Comparison of ENCODE assay signal across 18 cellular contexts in the genomic region with DNA sequence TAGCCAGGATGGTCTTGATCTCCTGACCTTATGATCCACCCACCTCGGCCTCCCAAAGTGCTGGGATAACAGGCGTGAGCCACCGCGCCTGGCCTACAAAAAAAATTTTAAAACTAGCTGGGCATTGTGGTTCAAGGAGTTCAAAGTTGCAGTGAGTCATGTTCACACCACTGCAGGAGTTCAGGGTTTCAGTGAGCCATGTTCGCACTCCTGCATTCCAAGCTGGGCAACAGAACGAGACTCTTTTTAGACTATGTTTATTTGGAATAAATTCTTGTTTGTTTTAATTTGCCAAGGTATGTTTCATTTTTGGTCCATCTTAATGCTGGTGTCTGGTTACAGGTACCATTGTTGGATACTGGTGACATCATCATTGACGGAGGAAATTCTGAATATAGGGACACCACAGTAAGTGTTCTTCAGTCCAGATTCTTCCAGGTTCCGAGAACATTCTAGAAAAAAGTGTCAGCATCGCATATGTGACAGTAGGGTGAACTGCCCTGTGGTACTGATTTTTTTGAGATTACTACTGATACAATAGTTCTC. TPM values are rescaled to one million over a fixed set of nuclear protein-coding genes. Genes with fewer than 3 reads are reported as not detected.
DNase-seq lines count a peak whose midpoint lies in the region; ATAC-seq and TF ChIP-seq lines count a peak whose summit lies in the region.
"Had no signal": no experiment of that assay in that cellular context is flagged by ENCODE, and none has a peak within 500 bp of the region (broad histone marks: within the 10 kb centered on the region; RNA-seq: fewer than 3 reads in every experiment).

No MANE protein-coding gene starts in this region.

- no peak overlapping the region for H3K4me3 ChIP-seq in BLaER1 treated with 17β-estradiol and CSF1 and Interleukin-3, amounts not matched to agents 10 nM and 100 nM
- H3K4me3 ChIP-seq in IMR-90 (ENCODE audit: insufficient read depth, low read depth, low read length) (no peak overlapping the region), mesenchymal stem cell (ENCODE audit: insufficient read depth in 1 of 2, low read depth in 1 of 2, low read length in 2 of 2) (no peak overlapping the region), neuronal stem cell (ENCODE audit: low read length in 2 of 2) (no peak overlapping the region)
- H3K4me3 ChIP-seq: SK-N-MC, vagina had no signal

- H4K5ac ChIP-seq in IMR-90 (ENCODE audit: low read depth, low read length), result no peak overlapping the region

- no peaks in the 10 kb centered on the region for H3K9me3 Mint-ChIP-seq in CD4-positive, alpha-beta T cell
- no peaks in the 10 kb centered on the region for H3K9me3 Mint-ChIP-seq in endothelial cell (ENCODE audit: unreplicated experiment)
- H3K9me3 Mint-ChIP-seq: activated naive CD8-positive, alpha-beta T cell treated with anti-CD3 and anti-CD28 coated beads, Interleukin-2, amount 10 ng/mL, durations not matched to agents 7 days and 5 days; immature natural killer cell; nephron progenitor cell had no signal

- H3K14ac ChIP-seq in IMR-90 (replicated peaks; ENCODE audit: low read depth, low read length), result peak overlapping the region; percentile 9; the same call in 1 of the 2 replicates
- no peak overlapping the region for H3K14ac ChIP-seq in mesenchymal stem cell (ENCODE audit: low read length in 2 of 2)
- no peak overlapping the region for H3K14ac ChIP-seq in neuronal stem cell (ENCODE audit: low read length)

- no peak overlapping the region for H3K23ac ChIP-seq in IMR-90 (ENCODE audit: low read depth, low read length)
- H3K23ac ChIP-seq in mesenchymal stem cell (ENCODE audit: low read length in 2 of 2), result no peak overlapping the region
- H3K23ac ChIP-seq in neuronal stem cell (ENCODE audit: low read depth, low read length, poor library complexity), result no peak overlapping the region

- H3K18ac ChIP-seq in IMR-90 (ENCODE audit: low read depth, low read length) (no peak overlapping the region; the same call in 1 of the 2 replicates), mesenchymal stem cell (ENCODE audit: low read depth in 1 of 2, low read length in 2 of 2) (no peak overlapping the region), neuronal stem cell (ENCODE audit: low read length) (no peak overlapping the region)

- H3K27ac Mint-ChIP-seq in CD4-positive, alpha-beta T cell, result no peak overlapping the region
- no peak overlapping the region for H3K27ac Mint-ChIP-seq in endothelial cell (ENCODE audit: unreplicated experiment)
- H3K27ac Mint-ChIP-seq: activated naive CD8-positive, alpha-beta T cell treated with anti-CD3 and anti-CD28 coated beads, Interleukin-2, amount 10 ng/mL, durations not matched to agents 7 days and 5 days; immature natural killer cell had no signal

- H3K4ac ChIP-seq in IMR-90 (ENCODE audit: low read depth, low read length), result no peak overlapping the region; the same call in 1 of the 2 replicates
- H3K4ac ChIP-seq in mesenchymal stem cell (ENCODE audit: low read depth in 1 of 2, low read length in 2 of 2), result no peak overlapping the region
- no peak overlapping the region for H3K4ac ChIP-seq in neuronal stem cell (ENCODE audit: low read length)

- in situ Hi-C loops in IMR-90 (cut with MboI; ENCODE audit: low sequenced_read_pairs), result no loop called here

- 31% methylated on average over 3 of the region's 9 CpGs; no CpG with 5 or more reads in 1 of the 2 experiments for WGBS in IMR-90 (ENCODE audit: extremely low coverage in 2 of 2, insufficient read length in 1 of 2), 2 experiments
- 63% methylated on average over 8 of the region's 9 CpGs for WGBS in mesenchymal stem cell
- no CpG with 5 or more reads among the region's 9 CpGs for WGBS in neuronal stem cell (ENCODE audit: extremely low coverage in 2 of 2, insufficient read length in 2 of 2, insufficient replicate concordance in 1 of 2), 2 donors

- H2AK9ac ChIP-seq in IMR-90 (replicated peaks; ENCODE audit: low read depth, low read length, poor library complexity), result no peak overlapping the region

- TF ChIP-seq CTCF in IMR-90 (conservative IDR thresholded peaks at IDR 0.05; ENCODE audit: low read depth, low read length) (no peak), endothelial cell (IDR thresholded peaks at IDR 0.05; ENCODE audit: unreplicated experiment) (no peak)
- TF ChIP-seq CTCF in CD4-positive, alpha-beta T cell (IDR thresholded peaks at IDR 0.05), result no peak

- no TSS peak for BruUV-seq in IMR-90 (replicated peaks; lab: Mats Ljungman, UMichigan)

- H3K27me3 Mint-ChIP-seq in CD4-positive, alpha-beta T cell, result no peaks in the 10 kb centered on the region
- H3K27me3 Mint-ChIP-seq in endothelial cell (ENCODE audit: unreplicated experiment), result peaks cover 4% of the 10 kb centered on the region
- H3K27me3 Mint-ChIP-seq: activated naive CD8-positive, alpha-beta T cell treated with anti-CD3 and anti-CD28 coated beads, Interleukin-2, amount 10 ng/mL, durations not matched to agents 7 days and 5 days had no signal

- H3K4me3 Mint-ChIP-seq in CD4-positive, alpha-beta T cell, result no peak overlapping the region
- H3K4me3 Mint-ChIP-seq in endothelial cell (ENCODE audit: unreplicated experiment), result no peak overlapping the region
- H3K4me3 Mint-ChIP-seq: activated naive CD8-positive, alpha-beta T cell treated with anti-CD3 and anti-CD28 coated beads, Interleukin-2, amount 10 ng/mL, durations not matched to agents 7 days and 5 days; immature natural killer cell; nephron progenitor cell had no signal

- peak overlapping the region; percentile 32; the same call in 1 of the 2 replicates for H2BK20ac ChIP-seq in IMR-90 (ENCODE audit: low read depth, low read length)

- peaks cover 16 to 31% of the 10 kb centered on the region in 2 experiments for H3K79me1 ChIP-seq in IMR-90 (ENCODE audit: low read depth in 1 of 2, low read length in 2 of 2)
- H3K79me1 ChIP-seq in mesenchymal stem cell (replicated peaks; ENCODE audit: low read length, poor library complexity, severe bottlenecking), result peaks cover 20% of the 10 kb centered on the region
- peaks cover 5% of the 10 kb centered on the region for H3K79me1 ChIP-seq in neuronal stem cell (ENCODE audit: low read depth, low read length)

- peaks cover 68 to 81% (median 78%) of the 10 kb centered on the region in 11 experiments for H3K36me3 ChIP-seq in BLaER1 treated with 17β-estradiol and CSF1 and Interleukin-3, amounts not matched to agents 10 nM and 100 nM
- H3K36me3 ChIP-seq in IMR-90 (ENCODE audit: control insufficient read depth, insufficient read depth, low read length) (peaks cover 38% of the 10 kb centered on the region), mesenchymal stem cell (ENCODE audit: control insufficient read depth in 1 of 2, insufficient read depth in 2 of 2, low read depth in 1 of 2, low read length in 2 of 2) (peaks cover 41 to 65% of the 10 kb centered on the region in 2 experiments), neuronal stem cell (replicated peaks in 1 of 2; ENCODE audit: control insufficient read depth in 2 of 2, insufficient read depth in 2 of 2, low read length in 2 of 2) (peaks cover 41 to 77% of the 10 kb centered on the region in 2 donors)

- TF ChIP-seq POLR2A in IMR-90 (IDR thresholded peaks at IDR 0.05; ENCODE audit: low read depth, low read length), result no peak

- no peak for TF ChIP-seq RAD21 in IMR-90 (IDR thresholded peaks at IDR 0.05; ENCODE audit: low read length)

- H2BK15ac ChIP-seq in IMR-90 (ENCODE audit: low read depth, low read length) (no peak overlapping the region), mesenchymal stem cell (ENCODE audit: low read depth, poor library complexity, severe bottlenecking) (no peak overlapping the region), neuronal stem cell (ENCODE audit: low read length) (no peak overlapping the region)

- peak overlapping the region in 5 of 11 experiments; percentile 7 to 92 (median 69); a peak in 7 of 22 replicates for H3K4me2 ChIP-seq in BLaER1 treated with 17β-estradiol and CSF1 and Interleukin-3, amounts not matched to agents 10 nM and 100 nM
- H3K4me2 ChIP-seq in IMR-90 (ENCODE audit: low read depth, low read length) (no peak overlapping the region), mesenchymal stem cell (ENCODE audit: low read length, poor library complexity, severe bottlenecking) (no peak overlapping the region), neuronal stem cell (ENCODE audit: insufficient read depth, low read length, poor library complexity, severe bottlenecking) (no peak overlapping the region)

- H2BK120ac ChIP-seq in IMR-90 (ENCODE audit: low read depth, low read length), result no peak overlapping the region
- no peak overlapping the region for H2BK120ac ChIP-seq in mesenchymal stem cell (ENCODE audit: low read depth, low read length)
- no peak overlapping the region for H2BK120ac ChIP-seq in neuronal stem cell (ENCODE audit: low read depth, low read length)

- H3K4me1 ChIP-seq in BLaER1 treated with 17β-estradiol and CSF1 and Interleukin-3, amounts not matched to agents 10 nM and 100 nM, result peaks cover 22 to 52% (median 30%) of the 10 kb centered on the region in 10 experiments
- H3K4me1 ChIP-seq in IMR-90 (ENCODE audit: control insufficient read depth, insufficient read depth, low read length), result peaks cover 6% of the 10 kb centered on the region
- peaks cover 7% of the 10 kb centered on the region for H3K4me1 ChIP-seq in mesenchymal stem cell (ENCODE audit: control insufficient read depth, insufficient read depth, low read depth, low read length)
- H3K4me1 ChIP-seq in neuronal stem cell (ENCODE audit: control insufficient read depth in 2 of 2, insufficient read depth in 1 of 2, low read depth in 1 of 2, low read length in 2 of 2), result peaks cover 2 to 6% of the 10 kb centered on the region in 2 donors

- no peak overlapping the region for H4K91ac ChIP-seq in IMR-90 (ENCODE audit: insufficient read depth, low read depth, low read length)
- H4K91ac ChIP-seq in mesenchymal stem cell (ENCODE audit: low read length), result no peak overlapping the region
- no peak overlapping the region for H4K91ac ChIP-seq in neuronal stem cell (ENCODE audit: low read depth, low read length, poor library complexity)

- no peaks in the 10 kb centered on the region for H3K27me3 ChIP-seq in BLaER1 treated with 17β-estradiol and CSF1 and Interleukin-3, amounts not matched to agents 10 nM and 100 nM
- no peaks in the 10 kb centered on the region for H3K27me3 ChIP-seq in IMR-90 (ENCODE audit: control insufficient read depth, insufficient read depth, low read length)
- no peaks in the 10 kb centered on the region for H3K27me3 ChIP-seq in mesenchymal stem cell (ENCODE audit: control insufficient read depth in 1 of 2, insufficient read depth in 1 of 2, low read length in 2 of 2)
- H3K27me3 ChIP-seq in neuronal stem cell (ENCODE audit: control insufficient read depth in 3 of 3, insufficient read depth in 3 of 3, low read depth in 1 of 3, low read length in 3 of 3), result no peaks in the 10 kb centered on the region
- H3K27me3 ChIP-seq in CD4-positive, alpha-beta T cell (ENCODE audit: control insufficient read depth, insufficient read depth, low read length), result no peaks in the 10 kb centered on the region
- H3K27me3 ChIP-seq: vagina had no signal

- CTCF ChIA-PET in IMR-90 (lab: Yijun Ruan, JAX), result no interaction called here
- CTCF ChIA-PET in CD4-positive, alpha-beta T cell (lab: Charles Lee), result no interaction called here

- H3K36me3 Mint-ChIP-seq in CD4-positive, alpha-beta T cell (ENCODE audit: low read depth), result peaks cover 58% of the 10 kb centered on the region
- peaks cover 42% of the 10 kb centered on the region for H3K36me3 Mint-ChIP-seq in endothelial cell (ENCODE audit: low read depth, unreplicated experiment)

- H2AK5ac ChIP-seq in IMR-90 (ENCODE audit: low read depth, low read length) (no peak overlapping the region), mesenchymal stem cell (ENCODE audit: low read length, severe bottlenecking) (no peak overlapping the region), neuronal stem cell (ENCODE audit: low read depth, low read length) (no peak overlapping the region)

- H4K20me1 ChIP-seq in BLaER1 treated with 17β-estradiol and CSF1 and Interleukin-3, amounts not matched to agents 10 nM and 100 nM, result peaks cover 0 to 88% (median 68%) of the 10 kb centered on the region in 11 experiments; a peak in 18 of 22 replicates
- H4K20me1 ChIP-seq in IMR-90 (ENCODE audit: insufficient read depth, low read length), result peaks cover 29% of the 10 kb centered on the region

- POLR2A ChIA-PET in IMR-90 (lab: Charles Lee; ENCODE audit: unreplicated experiment), result no interaction called here
- POLR2A ChIA-PET in CD4-positive, alpha-beta T cell (lab: Charles Lee), result interaction anchor here (0.7 kb wide), 1 partner anchor 72 kb away, joined by 3 read pairs; the partner anchor contains the start of gene PEX14

- H2AFZ ChIP-seq in IMR-90 (replicated peaks; ENCODE audit: low read length, poor library complexity), result no peak overlapping the region
- no peak overlapping the region for H2AFZ ChIP-seq in mesenchymal stem cell (ENCODE audit: low read depth, low read length)
- no peak overlapping the region for H2AFZ ChIP-seq in neuronal stem cell (ENCODE audit: low read length)

- dilution Hi-C loops in IMR-90 (cut with HindIII; ENCODE audit: low sequenced_read_pairs, unreplicated experiment), result no loop called here

- no peaks in the 10 kb centered on the region for H3K9me3 ChIP-seq in BLaER1 treated with 17β-estradiol and CSF1 and Interleukin-3, amounts not matched to agents 10 nM and 100 nM (replicated peaks in 1 of 11)
- H3K9me3 ChIP-seq in IMR-90 (ENCODE audit: control insufficient read depth, insufficient read depth, low read length), result no peaks in the 10 kb centered on the region
- no peaks in the 10 kb centered on the region for H3K9me3 ChIP-seq in mesenchymal stem cell (ENCODE audit: control insufficient read depth, low read length)
- no peaks in the 10 kb centered on the region for H3K9me3 ChIP-seq in neuronal stem cell (replicated peaks in 1 of 2; ENCODE audit: control insufficient read depth in 2 of 2, insufficient read depth in 1 of 2, low read depth in 1 of 2, low read length in 2 of 2)
- no peaks in the 10 kb centered on the region for H3K9me3 ChIP-seq in CD4-positive, alpha-beta T cell (ENCODE audit: control insufficient read depth, low read length)
- H3K9me3 ChIP-seq: vagina had no signal

- H4K8ac ChIP-seq in IMR-90 (ENCODE audit: low read depth in 2 of 2, low read length in 2 of 2) (0 out of 4 replicates have a peak overlapping the region, but pooled peaks of 1 of the 2 experiments have one; percentile 42), mesenchymal stem cell (ENCODE audit: low read length) (no peak overlapping the region), neuronal stem cell (ENCODE audit: low read depth, low read length) (no peak overlapping the region)

- no peak for ATAC-seq in IMR-90 (ENCODE audit: low read depth)
- ATAC-seq in CD4-positive, alpha-beta T cell (ENCODE audit: poor library complexity), result no peak

- H3K9me1 ChIP-seq in IMR-90 (ENCODE audit: insufficient read depth, low read length), result peaks cover 13% of the 10 kb centered on the region; the same call in 1 of the 2 replicates

- intact Hi-C loops in IMR-90 (cut with micrococcal nuclease), result no loop called here
- intact Hi-C loops in CD4-positive, alpha-beta T cell (cut with DNase I, micrococcal nuclease), result no loop called here

- peaks cover 20% of the 10 kb centered on the region for H3K4me1 Mint-ChIP-seq in CD4-positive, alpha-beta T cell (ENCODE audit: low read depth)
- peaks cover 15% of the 10 kb centered on the region for H3K4me1 Mint-ChIP-seq in endothelial cell (ENCODE audit: unreplicated experiment)

- H2BK12ac ChIP-seq in mesenchymal stem cell (ENCODE audit: low read length in 2 of 2) (no peak overlapping the region), neuronal stem cell (ENCODE audit: low read length) (no peak overlapping the region)

- H3K27ac ChIP-seq in BLaER1 treated with 17β-estradiol and CSF1 and Interleukin-3, amounts not matched to agents 10 nM and 100 nM, result peak overlapping the region in 6 of 11 experiments; percentile 1 to 99 (median 56); a peak in 5 of 22 replicates
- H3K27ac ChIP-seq in IMR-90 (ENCODE audit: insufficient read depth, low read length), result no peak overlapping the region
- H3K27ac ChIP-seq in mesenchymal stem cell (ENCODE audit: low read length, poor library complexity, severe bottlenecking), result peak overlapping the region; percentile 12
- H3K27ac ChIP-seq in neuronal stem cell (replicated peaks; ENCODE audit: low read length), result no peak overlapping the region
- no peak overlapping the region for H3K27ac ChIP-seq in CD4-positive, alpha-beta T cell (ENCODE audit: low read depth, low read length)
- H3K27ac ChIP-seq: SK-N-MC, vagina had no signal

- H3K9ac ChIP-seq in BLaER1 treated with 17β-estradiol and CSF1 and Interleukin-3, amounts not matched to agents 10 nM and 100 nM, result peak overlapping the region in 1 of 11 experiments; percentile 34; a peak in 2 of 22 replicates
- no peak overlapping the region for H3K9ac ChIP-seq in IMR-90 (ENCODE audit: low read depth, low read length)
- no peak overlapping the region for H3K9ac ChIP-seq in mesenchymal stem cell (ENCODE audit: low read length)
- H3K9ac ChIP-seq in neuronal stem cell (ENCODE audit: low read depth, low read length, poor library complexity), result no peak overlapping the region

- H3K56ac ChIP-seq in IMR-90 (ENCODE audit: extremely low read depth, insufficient read depth, low read length), result no peak overlapping the region

- peak overlapping the region; percentile 35 for H2BK5ac ChIP-seq in IMR-90 (ENCODE audit: low read depth, low read length, poor library complexity, severe bottlenecking)
- no peak overlapping the region for H2BK5ac ChIP-seq in mesenchymal stem cell (ENCODE audit: low read depth, low read length, poor library complexity, severe bottlenecking)
- no peak overlapping the region for H2BK5ac ChIP-seq in neuronal stem cell (ENCODE audit: low read length)

- peak; percentile 81 for DNase-seq in IMR-90
- peak; percentile 46 for DNase-seq in brain pericyte (ENCODE audit: low read depth, low spot score)
- DNase-seq in mesenchymal stem cell, result peak; percentile 59
- DNase-seq in neuronal stem cell (ENCODE audit: low spot score), result no peak
- DNase-seq in CD4-positive, alpha-beta T cell, result no peak
- no peak for DNase-seq in DMS 273 (lab: John Stamatoyannopoulos, UW; ENCODE audit: unreplicated experiment)
- DNase-seq in endothelial cell (ENCODE audit: low spot score), result no peak
- DNase-seq: activated naive CD8-positive, alpha-beta T cell treated with anti-CD3 and anti-CD28 coated beads, Interleukin-2, amount 10 ng/mL, durations not matched to agents 7 days and 5 days; H7; immature natural killer cell; NCI-H2029 treated with DMSO at 0.1 percent for 48 hours; NCI-H510A treated with DMSO at 0.1 percent for 48 hours; nephron progenitor cell; stimulated activated CD4-positive, alpha-beta T cell treated with anti-CD3 and anti-CD28 coated beads, Interleukin-2, amount 100 ng/mL, for 24 hours had no signal

RNA-seq across cellular contexts. Expression of gene PGD, which starts 3.9 kb away (rescaled TPM):
- total RNA-seq in IMR-90 (2012; rRNA removed) (187 and 216 TPM in 2 replicates), endothelial cell (ENCODE audit: unreplicated experiment) (196 TPM)
- polyA plus RNA-seq in IMR-90 (2012; rRNA removed), result 103 and 118 TPM in 2 replicates
- polyA plus RNA-seq in IMR-90 (2012; cell fraction: cytosol; rRNA removed), result 89.5 and 99.0 TPM in 2 replicates
- 78.3 and 98.0 TPM in 2 replicates for polyA plus RNA-seq in IMR-90 (2012; cell fraction: nucleus; rRNA removed; ENCODE audit: low replicate concordance)
- polyA plus RNA-seq in mesenchymal stem cell (2013, experiment 1 of 2), result 164 TPM
- 159 TPM for polyA plus RNA-seq in mesenchymal stem cell (2013, experiment 2 of 2)
- 253 TPM for polyA plus RNA-seq in neuronal stem cell (2013, experiment 1 of 2)
- polyA plus RNA-seq in neuronal stem cell (2013, experiment 2 of 2), result 255 TPM
- 10 to 100 TPM; 16.7 to 17.4 TPM for total RNA-seq in CD4-positive, alpha-beta T cell

RNA-seq across cellular contexts. Expression of gene CENPS, which starts 27.4 kb away (rescaled TPM):
- total RNA-seq in IMR-90 (2012; rRNA removed) (9.9 and 11.4 TPM in 2 replicates), endothelial cell (ENCODE audit: unreplicated experiment) (9.8 TPM)
- 10.6 and 12.3 TPM in 2 replicates for polyA plus RNA-seq in IMR-90 (2012; rRNA removed)
- 5.4 and 6.6 TPM in 2 replicates for polyA plus RNA-seq in IMR-90 (2012; cell fraction: cytosol; rRNA removed)
- 3.8 and 5.6 TPM in 2 replicates for polyA plus RNA-seq in IMR-90 (2012; cell fraction: nucleus; rRNA removed; ENCODE audit: low replicate concordance)
- polyA plus RNA-seq in mesenchymal stem cell (2013, experiment 1 of 2), result 12.6 TPM
- polyA plus RNA-seq in mesenchymal stem cell (2013, experiment 2 of 2), result 12.3 TPM
- polyA plus RNA-seq in neuronal stem cell (2013, experiment 1 of 2), result 25.9 TPM
- 26.8 TPM for polyA plus RNA-seq in neuronal stem cell (2013, experiment 2 of 2)
- total RNA-seq in CD4-positive, alpha-beta T cell, result 1 to 10 TPM; 3.7 to 4.0 TPM

RNA-seq across cellular contexts. Expression of gene CORT, which starts 47.0 kb away (rescaled TPM):
- not detected in 2 replicates for total RNA-seq in IMR-90 (2012; rRNA removed)
- polyA plus RNA-seq in IMR-90 (2012; rRNA removed), result 0.10 and 0.13 TPM in 2 replicates
- 0.03 and 0.05 TPM in 2 replicates for polyA plus RNA-seq in IMR-90 (2012; cell fraction: cytosol; rRNA removed)
- 0.22 and 0.26 TPM in 2 replicates for polyA plus RNA-seq in IMR-90 (2012; cell fraction: nucleus; rRNA removed; ENCODE audit: low replicate concordance)
- 0.07 TPM for polyA plus RNA-seq in mesenchymal stem cell (2013, experiment 1 of 2)
- 0.23 TPM for polyA plus RNA-seq in mesenchymal stem cell (2013, experiment 2 of 2)
- polyA plus RNA-seq in neuronal stem cell (2013, experiment 1 of 2), result 2.8 TPM
- polyA plus RNA-seq in neuronal stem cell (2013, experiment 2 of 2), result 2.8 TPM
- under 1 TPM in 1 of 2 experiments, not detected in 1; 0.25 TPM for total RNA-seq in CD4-positive, alpha-beta T cell
- total RNA-seq in endothelial cell (ENCODE audit: unreplicated experiment), result 0.77 TPM
- total RNA-seq: subcutaneous adipose tissue, vagina had no signal
- polyA plus RNA-seq: immature natural killer cell had no signal

Comparison
In these comparisons a context has a peak if more than half of its experiments do, and no peak if none do; other contexts are left out.
1. H3K27ac ChIP-seq: peak in BLaER1 treated with 17β-estradiol and CSF1 and Interleukin-3, amounts not matched to agents 10 nM and 100 nM (6 of 11) and mesenchymal stem cell (single experiment); none in IMR-90 (single experiment), neuronal stem cell (single experiment) and CD4-positive, alpha-beta T cell (single experiment).
2. DNase-seq: peak in IMR-90 (single experiment), brain pericyte (single experiment) and mesenchymal stem cell (single experiment); none in neuronal stem cell (single experiment), CD4-positive, alpha-beta T cell (0 of 10), DMS 273 (single experiment) and endothelial cell (single experiment).
3. RNA of gene PGD, which starts 3.9 kb away (total RNA-seq): 187 to 216 TPM in IMR-90 and 196 TPM in endothelial cell (single experiment); 16.7 to 17.4 TPM in CD4-positive, alpha-beta T cell; every median in the first group is over 10 times any median in the second.